In the genomic region with DNA sequence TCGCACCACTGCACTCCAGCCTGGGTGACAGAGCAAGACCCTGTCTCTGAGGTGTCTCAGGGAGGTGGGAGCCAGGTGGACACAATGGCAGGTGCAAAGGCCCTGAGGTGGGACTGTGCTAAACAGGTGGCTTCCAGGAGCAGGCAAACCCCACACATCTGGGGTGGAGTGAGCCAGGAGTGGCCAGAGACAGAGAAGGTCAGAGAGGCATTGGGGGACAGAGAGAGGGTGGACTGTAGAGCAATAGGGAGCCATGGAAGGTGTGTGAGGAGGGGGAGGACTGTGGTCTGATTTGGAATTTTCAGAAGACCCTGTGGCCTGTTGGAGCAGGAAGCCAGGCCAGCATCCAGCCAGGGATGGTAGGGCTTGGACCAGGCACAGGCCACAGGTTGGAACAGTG, we compare ENCODE assay signal across 18 cellular contexts. TPM values are rescaled to one million over a fixed set of nuclear protein-coding genes. Genes with fewer than 3 reads are reported as not detected.
DNase-seq lines count a peak whose midpoint lies in the region; ATAC-seq, FAIRE-seq and TF ChIP-seq lines count a peak whose summit lies in the region.
"Had no signal": no experiment of that assay in that cellular context is flagged by ENCODE, and none has a peak within 500 bp of the region (broad histone marks: within the 10 kb centered on the region; RNA-seq: fewer than 3 reads in every experiment).

No MANE protein-coding gene starts in this region.

- in situ Hi-C loops in K562 (cut with MboI) = no loop called here

- no peaks in the 10 kb centered on the region for H3K9me3 Mint-ChIP-seq in stimulated activated memory B cell treated with anti-CD40 and anti-IgM and Interleukin-4, amounts not matched to agents 10 μg/mL and 1 μg/mL and 100 μg/mL, for 72 hours
- H3K9me3 Mint-ChIP-seq: CD8-positive, alpha-beta T cell; H9 had no signal

- BruUV-seq in K562 (replicated peaks; lab: Mats Ljungman, UMichigan) = no TSS peak

- no peak overlapping the region for H2AFZ ChIP-seq in Karpas-422 (ENCODE audit: low read length)
- no peak overlapping the region for H2AFZ ChIP-seq in K562 (ENCODE audit: low read depth, low read length)
- H2AFZ ChIP-seq: GM23338 had no signal

- TF ChIP-seq EP300 in K562 (IDR thresholded peaks at IDR 0.05; ENCODE audit: low read length) = no peak

- no peaks in the 10 kb centered on the region for H3K9me3 ChIP-seq in DOHH2 (ENCODE audit: control insufficient read depth, insufficient read depth, low read length)
- H3K9me3 ChIP-seq in Karpas-422 (ENCODE audit: low read length) = no peaks in the 10 kb centered on the region
- no peaks in the 10 kb centered on the region for H3K9me3 ChIP-seq in K562 (replicated peaks; ENCODE audit: control insufficient read depth, insufficient read depth, low read depth, low read length)
- H3K9me3 ChIP-seq in left ventricle myocardium inferior (replicated peaks) = no peaks in the 10 kb centered on the region
- H3K9me3 ChIP-seq: BE2C, Caco-2 had no signal

- no peak for TF ChIP-seq RAD21 in K562 (CRISPR knock-in tag; conservative IDR thresholded peaks at IDR 0.05 in 1 of 2, IDR thresholded peaks at IDR 0.05 in 1 of 2)

- peak overlapping the region; percentile 29 for H3K27ac Mint-ChIP-seq in stimulated activated memory B cell treated with anti-CD40 and anti-IgM and Interleukin-4, amounts not matched to agents 10 μg/mL and 1 μg/mL and 100 μg/mL, for 72 hours
- H3K27ac Mint-ChIP-seq: CD8-positive, alpha-beta T cell; GM23338 had no signal

- H3K4me1 ChIP-seq in DOHH2 (ENCODE audit: control insufficient read depth, low read length) (peaks cover 69% of the 10 kb centered on the region), Karpas-422 (ENCODE audit: low read length) (peaks cover 86% of the 10 kb centered on the region), K562 (replicated peaks in 1 of 2; ENCODE audit: control insufficient read depth in 2 of 2, insufficient read depth in 2 of 2, low read length in 2 of 2) (peaks cover 6 to 12% of the 10 kb centered on the region in 2 experiments; a peak in 4 of 5 replicates), left ventricle myocardium inferior (peaks cover 9% of the 10 kb centered on the region)
- H3K4me1 ChIP-seq: BE2C, Caco-2 had no signal

- no peak for FAIRE-seq in K562 (lab: Jason Lieb, UNC)
- FAIRE-seq: A204.1, GM18507 had no signal

- H3K36me3 Mint-ChIP-seq in stimulated activated memory B cell treated with anti-CD40 and anti-IgM and Interleukin-4, amounts not matched to agents 10 μg/mL and 1 μg/mL and 100 μg/mL, for 72 hours = peaks cover 7% of the 10 kb centered on the region

- H3K36me3 ChIP-seq in DOHH2 (ENCODE audit: control insufficient read depth, low read length) (peaks cover 85% of the 10 kb centered on the region), Karpas-422 (ENCODE audit: insufficient read depth, low read length) (peaks cover 29% of the 10 kb centered on the region; the same call in 1 of the 2 replicates), K562 (ENCODE audit: control insufficient read depth, insufficient read depth, low read length) (no peaks in the 10 kb centered on the region), left ventricle myocardium inferior (no peaks in the 10 kb centered on the region)
- H3K36me3 ChIP-seq: BE2C had no signal

- 86% methylated on average over 1 of the region's 1 CpG for WGBS in K562 (ENCODE audit: insufficient coverage, low coverage, missing lambda C conversion rate)

- CTCF ChIA-PET in K562 (lab: Yijun Ruan, JAX; ENCODE audit: low intra/inter-chr PET ratio) = no interaction called here

- H3K4me3 Mint-ChIP-seq in stimulated activated memory B cell treated with anti-CD40 and anti-IgM and Interleukin-4, amounts not matched to agents 10 μg/mL and 1 μg/mL and 100 μg/mL, for 72 hours = no peak overlapping the region
- H3K4me3 Mint-ChIP-seq: CD8-positive, alpha-beta T cell; GM23338 had no signal

- no peaks in the 10 kb centered on the region for H3K27me3 ChIP-seq in DOHH2 (ENCODE audit: control insufficient read depth, low read length)
- no peaks in the 10 kb centered on the region for H3K27me3 ChIP-seq in Karpas-422 (ENCODE audit: low read length)
- no peaks in the 10 kb centered on the region for H3K27me3 ChIP-seq in K562 (ENCODE audit: control insufficient read depth in 2 of 2, insufficient read depth in 2 of 2, low read length in 2 of 2)
- no peaks in the 10 kb centered on the region for H3K27me3 ChIP-seq in left ventricle myocardium inferior (ENCODE audit: low read depth)
- H3K27me3 ChIP-seq: BE2C had no signal

- peak; percentile 41 for DNase-seq in Karpas-422
- DNase-seq in K562 (ENCODE audit: extremely low read depth in 1 of 4, low spot score in 3 of 4) = no peak
- DNase-seq in left ventricle myocardium inferior = no peak
- DNase-seq: BE2C; Caco-2; CD8-positive, alpha-beta T cell; DND-41; GF-D8; H9 had no signal

- TF ChIP-seq POLR2A in K562 (conservative IDR thresholded peaks at IDR 0.05) = no peak

- H3K27ac ChIP-seq in DOHH2 (ENCODE audit: low read depth, low read length) (peak overlapping the region; percentile 97), Karpas-422 (ENCODE audit: low read length) (peak overlapping the region; percentile 99), K562 (ENCODE audit: extremely low read depth, low read depth, low read length) (no peak overlapping the region), left ventricle myocardium inferior (replicated peaks) (no peak overlapping the region)
- H3K27ac ChIP-seq: C4-2B had no signal

- H3K79me2 ChIP-seq in DOHH2 (ENCODE audit: control insufficient read depth, low read length) (peaks cover 96% of the 10 kb centered on the region), Karpas-422 (ENCODE audit: low read length) (peaks cover 74% of the 10 kb centered on the region), K562 (ENCODE audit: control insufficient read depth, insufficient read depth, low read length) (no peaks in the 10 kb centered on the region)

- H4K20me1 ChIP-seq in DOHH2 (ENCODE audit: control insufficient read depth, insufficient read depth, low read depth, low read length) = peaks cover 12% of the 10 kb centered on the region; the same call in 1 of the 2 replicates
- peaks cover 35% of the 10 kb centered on the region; the same call in 1 of the 2 replicates for H4K20me1 ChIP-seq in Karpas-422 (ENCODE audit: insufficient read depth, low read depth, low read length)
- peaks cover 8% of the 10 kb centered on the region for H4K20me1 ChIP-seq in K562 (replicated peaks; ENCODE audit: control insufficient read depth, insufficient read depth, low read length)

- TF ChIP-seq CTCF in DOHH2 (IDR thresholded peaks at IDR 0.05; ENCODE audit: low read depth, low read length, poor library complexity, severe bottlenecking) (no peak), K562 (IDR thresholded peaks at IDR 0.05 in 2 of 3, conservative IDR thresholded peaks at IDR 0.05 in 1 of 3; ENCODE audit: insufficient read depth in 2 of 3, low read depth in 1 of 3, low read length in 3 of 3) (no peak), left ventricle myocardium inferior (IDR thresholded peaks at IDR 0.05; ENCODE audit: borderline replicate concordance) (no peak)

- peak overlapping the region; percentile 96 for H3K4me3 ChIP-seq in DOHH2 (ENCODE audit: low read length)
- H3K4me3 ChIP-seq in Karpas-422 (ENCODE audit: low read length) = peak overlapping the region; percentile 78; the same call in 1 of the 2 replicates
- no peak overlapping the region for H3K4me3 ChIP-seq in K562
- H3K4me3 ChIP-seq in left ventricle myocardium inferior = no peak overlapping the region
- H3K4me3 ChIP-seq: GM23338 had no signal

- no peaks in the 10 kb centered on the region for H3K9me1 ChIP-seq in K562 (ENCODE audit: control insufficient read depth, insufficient read depth, low read length)

- H3K27me3 Mint-ChIP-seq in stimulated activated memory B cell treated with anti-CD40 and anti-IgM and Interleukin-4, amounts not matched to agents 10 μg/mL and 1 μg/mL and 100 μg/mL, for 72 hours = peaks cover 17% of the 10 kb centered on the region

- POLR2A ChIA-PET in K562 (lab: Yijun Ruan, JAX) = no interaction called here

- ATAC-seq in K562 (no peak), GM19328 (IDR thresholded peaks at IDR 0.05; ENCODE audit: unreplicated experiment) (no peak), HG03378 (IDR thresholded peaks at IDR 0.05; ENCODE audit: unreplicated experiment) (no peak)
- ATAC-seq in stimulated activated memory B cell treated with anti-CD40 and anti-IgM and Interleukin-4, amounts not matched to agents 10 μg/mL and 1 μg/mL and 100 μg/mL, for 72 hours = no peak
- ATAC-seq: CD8-positive, alpha-beta T cell; GM23338 had no signal

- peaks cover 26% of the 10 kb centered on the region for H3K4me1 Mint-ChIP-seq in stimulated activated memory B cell treated with anti-CD40 and anti-IgM and Interleukin-4, amounts not matched to agents 10 μg/mL and 1 μg/mL and 100 μg/mL, for 72 hours

- H3K9ac ChIP-seq in Karpas-422 (ENCODE audit: low read length) (peak overlapping the region; percentile 94), K562 (ENCODE audit: insufficient read depth in 1 of 2, low read depth in 2 of 2, low read length in 2 of 2) (0 out of 4 replicates have a peak overlapping the region, but pooled peaks of 1 of the 2 experiments have one; percentile 36)

- peak overlapping the region; percentile 91 for H3K4me2 ChIP-seq in DOHH2 (ENCODE audit: low read length)
- H3K4me2 ChIP-seq in Karpas-422 (ENCODE audit: low read depth, low read length, poor library complexity, severe bottlenecking) = peak overlapping the region; percentile 89
- H3K4me2 ChIP-seq in K562 (ENCODE audit: insufficient read depth, low read length) = no peak overlapping the region
- H3K4me2 ChIP-seq: GM23338 had no signal

- H3F3A ChIP-seq in DOHH2 (ENCODE audit: control insufficient read depth, insufficient read depth) = peaks cover 64% of the 10 kb centered on the region

- intact Hi-C loops in K562 (cut with micrococcal nuclease) = no loop called here
- intact Hi-C loops in left ventricle myocardium inferior (cut with micrococcal nuclease) = no loop called here

- H3K9me2 ChIP-seq in DOHH2 (replicated peaks; ENCODE audit: control insufficient read depth, low read length) (no peaks in the 10 kb centered on the region), Karpas-422 (replicated peaks; ENCODE audit: insufficient read depth, low read length) (no peaks in the 10 kb centered on the region)

RNA-seq across cellular contexts. Expression of gene MEF2B, which starts 4.7 kb away (rescaled TPM):
- 395 and 679 TPM in 2 replicates for total RNA-seq in Karpas-422 (2014; rRNA removed; shearing (Covaris generic); ENCODE audit: low replicate concordance)
- 1.4 TPM in 1 of 2 replicates, not detected in the other for total RNA-seq in K562 (2011; cell fraction: chromatin; rRNA removed; ENCODE audit: low replicate concordance)
- 1.2 and 1.7 TPM in 2 replicates for total RNA-seq in K562 (2011; cell fraction: nucleolus; rRNA removed)
- total RNA-seq in K562 (2011; cell fraction: nucleoplasm; rRNA removed) = 1.4 and 1.8 TPM in 2 replicates
- total RNA-seq in K562 (2014; rRNA removed) = 0.16 and 0.77 TPM in 2 replicates
- total RNA-seq in K562 (2014; rRNA removed; fragmentation: Illumina TruSeq; extraction: Trizol) = not detected in 2 replicates
- 0.14 and 0.23 TPM in 2 replicates for total RNA-seq in K562 (2015; rRNA removed; fragmentation: Illumina TruSeq; extraction: Trizol)
- 0.72 and 1.9 TPM in 2 replicates for total RNA-seq in K562 (2021)
- polyA plus RNA-seq in K562 (2011; rRNA removed) = 0.15 and 0.26 TPM in 2 replicates
- polyA plus RNA-seq in K562 (2011; cell fraction: cytosol; rRNA removed) = 0.12 and 0.25 TPM in 2 replicates
- 1.1 and 1.8 TPM in 2 replicates for polyA plus RNA-seq in K562 (2011; cell fraction: nucleus; rRNA removed)
- 0.14 and 7.0 TPM in 2 replicates for polyA plus RNA-seq in K562 (2012)
- polyA plus RNA-seq in K562 (2014; fragmentation: Illumina TruSeq; extraction: Trizol) = 0.65 and 1.0 TPM in 2 replicates
- not detected for polyA plus RNA-seq in K562 (2014; fragmentation: Nextera tagmentation; extraction: Ambion mirVana)
- 0.46 and 1.1 TPM in 2 replicates for polyA plus RNA-seq in K562 (2014; rRNA removed)
- not detected in 2 replicates for polyA minus RNA-seq in K562 (2011; rRNA and poly(A)+ RNA removed)
- not detected in 2 replicates for polyA minus RNA-seq in K562 (2011; cell fraction: cytosol; rRNA and poly(A)+ RNA removed)
- 0.27 and 0.89 TPM in 2 replicates for polyA minus RNA-seq in K562 (2011; cell fraction: nucleus; rRNA and poly(A)+ RNA removed)
- 0.49 TPM for total RNA-seq in left ventricle myocardium inferior
- total RNA-seq: HT1080 had no signal

RNA-seq across cellular contexts. Expression of gene BORCS8, which starts 26.6 kb away (rescaled TPM):
- total RNA-seq in Karpas-422 (2014; rRNA removed; shearing (Covaris generic); ENCODE audit: low replicate concordance) = 6.6 and 12.3 TPM in 2 replicates
- total RNA-seq in K562 (2011; cell fraction: chromatin; rRNA removed; ENCODE audit: low replicate concordance) = 26.1 and 65.6 TPM in 2 replicates
- total RNA-seq in K562 (2011; cell fraction: nucleolus; rRNA removed) = 31.4 and 35.8 TPM in 2 replicates
- 36.1 and 51.5 TPM in 2 replicates for total RNA-seq in K562 (2011; cell fraction: nucleoplasm; rRNA removed)
- total RNA-seq in K562 (2014; rRNA removed) = 33.3 and 33.6 TPM in 2 replicates
- 7.9 and 11.3 TPM in 2 replicates for total RNA-seq in K562 (2014; rRNA removed; fragmentation: Illumina TruSeq; extraction: Trizol)
- total RNA-seq in K562 (2015; rRNA removed; fragmentation: Illumina TruSeq; extraction: Trizol) = 16.3 and 17.3 TPM in 2 replicates
- total RNA-seq in K562 (2021) = 30.4 and 30.5 TPM in 2 replicates
- polyA plus RNA-seq in K562 (2011; rRNA removed) = 11.2 and 12.7 TPM in 2 replicates
- polyA plus RNA-seq in K562 (2011; cell fraction: cytosol; rRNA removed) = 12.3 and 35.6 TPM in 2 replicates
- 20.9 and 34.2 TPM in 2 replicates for polyA plus RNA-seq in K562 (2011; cell fraction: nucleus; rRNA removed)
- 17.6 and 20.6 TPM in 2 replicates for polyA plus RNA-seq in K562 (2012)
- 24.4 and 31.3 TPM in 2 replicates for polyA plus RNA-seq in K562 (2014; fragmentation: Illumina TruSeq; extraction: Trizol)
- polyA plus RNA-seq in K562 (2014; fragmentation: Nextera tagmentation; extraction: Ambion mirVana) = 1 to 10 TPM; 4.6 to 9.4 TPM
- 28.7 and 29.9 TPM in 2 replicates for polyA plus RNA-seq in K562 (2014; rRNA removed)
- 3.8 and 6.9 TPM in 2 replicates for polyA minus RNA-seq in K562 (2011; rRNA and poly(A)+ RNA removed)
- 6.7 and 7.9 TPM in 2 replicates for polyA minus RNA-seq in K562 (2011; cell fraction: cytosol; rRNA and poly(A)+ RNA removed)
- polyA minus RNA-seq in K562 (2011; cell fraction: nucleus; rRNA and poly(A)+ RNA removed) = 5.7 and 7.3 TPM in 2 replicates
- total RNA-seq in left ventricle myocardium inferior = 20.2 TPM

RNA-seq across cellular contexts. Expression of gene RFXANK, which starts 26.7 kb away (rescaled TPM):
- 170 and 176 TPM in 2 replicates for total RNA-seq in Karpas-422 (2014; rRNA removed; shearing (Covaris generic); ENCODE audit: low replicate concordance)
- total RNA-seq in K562 (2011; cell fraction: chromatin; rRNA removed; ENCODE audit: low replicate concordance) = 68.6 and 223 TPM in 2 replicates
- 202 and 233 TPM in 2 replicates for total RNA-seq in K562 (2011; cell fraction: nucleolus; rRNA removed)
- total RNA-seq in K562 (2011; cell fraction: nucleoplasm; rRNA removed) = 103 and 126 TPM in 2 replicates
- total RNA-seq in K562 (2014; rRNA removed) = 152 and 203 TPM in 2 replicates
- total RNA-seq in K562 (2014; rRNA removed; fragmentation: Illumina TruSeq; extraction: Trizol) = 79.8 and 106 TPM in 2 replicates
- total RNA-seq in K562 (2015; rRNA removed; fragmentation: Illumina TruSeq; extraction: Trizol) = 158 and 164 TPM in 2 replicates
- total RNA-seq in K562 (2021) = 176 and 185 TPM in 2 replicates
- 68.6 and 70.4 TPM in 2 replicates for polyA plus RNA-seq in K562 (2011; rRNA removed)
- polyA plus RNA-seq in K562 (2011; cell fraction: cytosol; rRNA removed) = 91.9 and 206 TPM in 2 replicates
- polyA plus RNA-seq in K562 (2011; cell fraction: nucleus; rRNA removed) = 256 and 295 TPM in 2 replicates
- 186 and 218 TPM in 2 replicates for polyA plus RNA-seq in K562 (2012)
- polyA plus RNA-seq in K562 (2014; fragmentation: Illumina TruSeq; extraction: Trizol) = 181 and 187 TPM in 2 replicates
- 100 to 1,000 TPM in 1 of 2 experiments, 10 to 100 TPM in 1; 81.4 to 150 TPM for polyA plus RNA-seq in K562 (2014; fragmentation: Nextera tagmentation; extraction: Ambion mirVana)
- 138 and 143 TPM in 2 replicates for polyA plus RNA-seq in K562 (2014; rRNA removed)
- polyA minus RNA-seq in K562 (2011; rRNA and poly(A)+ RNA removed) = 23.8 and 46.5 TPM in 2 replicates
- 50.6 and 74.2 TPM in 2 replicates for polyA minus RNA-seq in K562 (2011; cell fraction: cytosol; rRNA and poly(A)+ RNA removed)
- 71.6 and 78.2 TPM in 2 replicates for polyA minus RNA-seq in K562 (2011; cell fraction: nucleus; rRNA and poly(A)+ RNA removed)
- total RNA-seq in left ventricle myocardium inferior = 37.2 TPM

RNA-seq across cellular contexts. Expression of gene TMEM161A, which starts 27.1 kb away (rescaled TPM):
- total RNA-seq in Karpas-422 (2014; rRNA removed; shearing (Covaris generic); ENCODE audit: low replicate concordance) = 24.9 and 58.5 TPM in 2 replicates
- total RNA-seq in K562 (2011; cell fraction: chromatin; rRNA removed; ENCODE audit: low replicate concordance) = 61.8 and 208 TPM in 2 replicates
- 275 and 276 TPM in 2 replicates for total RNA-seq in K562 (2011; cell fraction: nucleolus; rRNA removed)
- total RNA-seq in K562 (2011; cell fraction: nucleoplasm; rRNA removed) = 120 and 154 TPM in 2 replicates
- total RNA-seq in K562 (2014; rRNA removed) (77.2 and 105 TPM in 2 replicates), K562 (2014; rRNA removed; fragmentation: Illumina TruSeq; extraction: Trizol) (15.4 and 24.5 TPM in 2 replicates), K562 (2015; rRNA removed; fragmentation: Illumina TruSeq; extraction: Trizol) (33.8 and 38.9 TPM in 2 replicates), K562 (2021) (76.7 and 81.2 TPM in 2 replicates), left ventricle myocardium inferior (22.9 TPM)
- polyA plus RNA-seq in K562 (2011; rRNA removed) (42.5 and 66.4 TPM in 2 replicates), K562 (2014; fragmentation: Illumina TruSeq; extraction: Trizol) (29.2 and 68.5 TPM in 2 replicates), K562 (2014; fragmentation: Nextera tagmentation; extraction: Ambion mirVana) (1 to 10 TPM in 1 of 2 experiments, under 1 TPM in 1; 0.63 to 4.7 TPM), K562 (2014; rRNA removed) (92.3 and 98.4 TPM in 2 replicates)
- 82.2 and 238 TPM in 2 replicates for polyA plus RNA-seq in K562 (2011; cell fraction: cytosol; rRNA removed)
- polyA plus RNA-seq in K562 (2011; cell fraction: nucleus; rRNA removed) = 177 and 332 TPM in 2 replicates
- polyA plus RNA-seq in K562 (2012) = 45.4 and 63.2 TPM in 2 replicates
- polyA minus RNA-seq in K562 (2011; rRNA and poly(A)+ RNA removed) = 35.9 and 53.2 TPM in 2 replicates
- polyA minus RNA-seq in K562 (2011; cell fraction: cytosol; rRNA and poly(A)+ RNA removed) = 52.1 and 59.5 TPM in 2 replicates
- polyA minus RNA-seq in K562 (2011; cell fraction: nucleus; rRNA and poly(A)+ RNA removed) = 89.7 and 90.0 TPM in 2 replicates

RNA-seq across cellular contexts. Expression of gene NR2C2AP, which starts 37.8 kb away (rescaled TPM):
- 6.9 and 21.4 TPM in 2 replicates for total RNA-seq in Karpas-422 (2014; rRNA removed; shearing (Covaris generic); ENCODE audit: low replicate concordance)
- total RNA-seq in K562 (2011; cell fraction: chromatin; rRNA removed; ENCODE audit: low replicate concordance) = 15.0 and 44.6 TPM in 2 replicates
- total RNA-seq in K562 (2011; cell fraction: nucleolus; rRNA removed) = 37.5 and 41.5 TPM in 2 replicates
- total RNA-seq in K562 (2011; cell fraction: nucleoplasm; rRNA removed) = 28.9 and 30.6 TPM in 2 replicates
- total RNA-seq in K562 (2014; rRNA removed) (31.3 and 33.1 TPM in 2 replicates), K562 (2014; rRNA removed; fragmentation: Illumina TruSeq; extraction: Trizol) (23.1 and 26.3 TPM in 2 replicates), K562 (2015; rRNA removed; fragmentation: Illumina TruSeq; extraction: Trizol) (26.4 TPM in 2 replicates), K562 (2021) (32.4 and 35.6 TPM in 2 replicates), left ventricle myocardium inferior (6.3 TPM)
- polyA plus RNA-seq in K562 (2011; rRNA removed) (22.3 and 23.7 TPM in 2 replicates), K562 (2014; fragmentation: Illumina TruSeq; extraction: Trizol) (30.3 and 33.1 TPM in 2 replicates), K562 (2014; fragmentation: Nextera tagmentation; extraction: Ambion mirVana) (10 to 100 TPM; 55.3 to 77.4 TPM), K562 (2014; rRNA removed) (37.5 and 39.0 TPM in 2 replicates)
- polyA plus RNA-seq in K562 (2011; cell fraction: cytosol; rRNA removed) = 19.2 and 25.1 TPM in 2 replicates
- 56.3 and 62.7 TPM in 2 replicates for polyA plus RNA-seq in K562 (2011; cell fraction: nucleus; rRNA removed)
- 22.1 and 26.0 TPM in 2 replicates for polyA plus RNA-seq in K562 (2012)
- 8.9 and 10.0 TPM in 2 replicates for polyA minus RNA-seq in K562 (2011; rRNA and poly(A)+ RNA removed)
- 5.2 and 8.1 TPM in 2 replicates for polyA minus RNA-seq in K562 (2011; cell fraction: cytosol; rRNA and poly(A)+ RNA removed)
- polyA minus RNA-seq in K562 (2011; cell fraction: nucleus; rRNA and poly(A)+ RNA removed) = 10.4 and 19.0 TPM in 2 replicates

Comparison
In these comparisons a context has a peak if more than half of its experiments do, and no peak if none do; other contexts are left out.
1. H3K27ac ChIP-seq: peak in DOHH2 (single experiment) and Karpas-422 (single experiment); none in K562 (single experiment) and left ventricle myocardium inferior (single experiment).
2. H3K4me3 ChIP-seq: peak in DOHH2 (single experiment) and Karpas-422 (single experiment); none in K562 (single experiment) and left ventricle myocardium inferior (single experiment).
3. RNA of gene MEF2B, which starts 4.7 kb away (total RNA-seq): 395 to 679 TPM in Karpas-422; 0.14 to 1.9 TPM in K562 and 0.49 TPM in left ventricle myocardium inferior (single experiment); every median in the first group is over 100 times any median in the second.